ENCODE assay signal across 8 cellular contexts in the genomic region with DNA sequence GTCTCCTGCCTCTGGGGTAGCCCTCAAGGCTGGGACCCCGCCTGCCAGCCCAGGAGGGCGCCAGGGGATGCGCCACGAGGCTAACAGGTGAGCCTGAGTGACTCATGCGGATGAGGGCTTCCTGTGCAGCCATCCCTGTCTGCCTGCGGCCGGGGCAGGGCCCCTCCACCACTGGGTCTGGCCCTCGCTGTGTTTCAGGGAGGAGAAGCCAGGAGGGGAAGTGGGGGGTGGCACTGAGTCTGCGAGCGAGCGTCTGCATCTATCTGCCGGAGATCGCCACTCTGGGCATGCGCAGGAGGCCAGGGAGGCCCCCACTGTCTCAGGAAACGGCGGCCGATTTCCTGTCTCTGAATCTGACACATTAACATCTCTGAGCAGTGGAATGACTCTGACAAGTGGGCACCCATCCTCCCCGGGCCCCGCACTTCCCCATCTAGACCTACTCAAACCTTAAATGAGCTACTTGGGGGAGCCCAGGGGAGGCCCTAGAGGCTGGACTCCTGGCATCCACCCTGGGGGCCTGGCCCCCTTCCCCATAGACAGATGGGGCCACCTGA. TPM values are rescaled to one million over a fixed set of nuclear protein-coding genes. Genes with fewer than 3 reads are reported as not detected.
A peak's percentile ranks its signal among the peaks of the same experiment; 100 is the strongest.
DNase-seq lines count a peak whose midpoint lies in the region; ATAC-seq and TF ChIP-seq lines count a peak whose summit lies in the region.

No MANE protein-coding gene starts in this region.

- 58 to 74% (median 62%) methylated on average over 19 of the region's 19 CpGs for WGBS in ovary, 3 donors

- H3K27me3 ChIP-seq in ovary (no peaks in the 10 kb centered on the region), tibial artery (no peaks in the 10 kb centered on the region)

- DNase-seq in C1 segment of cervical spinal cord (lab: John Stamatoyannopoulos, UW) (peak in 12 of 14 donors; percentile 5 to 81 (median 68)), RPMI8226 (peak; percentile 91), glomerular endothelial cell (ENCODE audit: extremely low read depth, low read depth, low spot score) (peak; percentile 42), ovary (peak in 4 of 5 donors; percentile 34 to 64 (median 53)), tibial artery (peak; percentile 89 to 90)
- DNase-seq in activated T-helper 9 cell treated with anti-CD3 and anti-CD28 coated beads, Interleukin-2, amount 50 U/mL, for 16 hours (ENCODE audit: low read depth), result peak; percentile 96

- H3K4me3 ChIP-seq in ovary (no peak overlapping the region), tibial artery (no peak overlapping the region)

- H3K27ac ChIP-seq in ovary (no peak overlapping the region), tibial artery (peak overlapping the region; percentile 23 to 59)

- intact Hi-C loops in ovary (cut with DNase I), result no loop called here
- intact Hi-C loops in tibial artery (cut with DNase I; ENCODE audit: low total_unique reads), result no loop called here

- no peaks in the 10 kb centered on the region for H3K9me3 ChIP-seq in ovary
- H3K9me3 ChIP-seq in tibial artery, result no peaks in the 10 kb centered on the region

- ATAC-seq in GM19372 (IDR thresholded peaks at IDR 0.05; ENCODE audit: low read depth, unreplicated experiment), result peak; percentile 76
- peak; percentile 48 for ATAC-seq in HG03469 (IDR thresholded peaks at IDR 0.05; ENCODE audit: unreplicated experiment)

- H3K36me3 ChIP-seq in ovary (no peaks in the 10 kb centered on the region), tibial artery (peaks cover 0 to 39% (median 5%) of the 10 kb centered on the region in 3 donors)

- no peak for TF ChIP-seq POLR2A in ovary (IDR thresholded peaks at IDR 0.05)

- H3K4me1 ChIP-seq in ovary (ENCODE audit: insufficient read depth) (no peaks in the 10 kb centered on the region), tibial artery (peaks cover 0 to 19% (median 15%) of the 10 kb centered on the region in 4 donors)

- TF ChIP-seq EP300 in ovary (IDR thresholded peaks at IDR 0.05), result no peak

- TF ChIP-seq CTCF in ovary (IDR thresholded peaks at IDR 0.05) (no peak), tibial artery (IDR thresholded peaks at IDR 0.05) (no peak)

RNA-seq across cellular contexts. Expression of a gene that starts 19.7 kb away (rescaled TPM):
- total RNA-seq in glomerular endothelial cell, result 6.7 and 8.2 TPM in 2 replicates
- 10 to 100 TPM in 5 of 7 donors, 1 to 10 TPM in 2; 2.4 to 16.1 (median 14.7) TPM for total RNA-seq in ovary
- polyA plus RNA-seq in ovary, result 1 to 10 TPM; 1.2 to 7.6 TPM

RNA-seq across cellular contexts. Expression of a gene that starts 34.1 kb away (rescaled TPM):
- total RNA-seq in glomerular endothelial cell (22.7 and 30.0 TPM in 2 replicates), ovary (10 to 100 TPM; 11.1 to 28.0 (median 23.4) TPM)
- polyA plus RNA-seq in ovary, result 10 to 100 TPM in 1 of 2 donors, 1 to 10 TPM in 1; 5.0 to 29.1 TPM

RNA-seq across cellular contexts. Expression of a gene that starts 41.5 kb away (rescaled TPM):
- total RNA-seq in glomerular endothelial cell (not detected in 2 replicates), ovary (not detected)
- polyA plus RNA-seq in ovary, result not detected

RNA-seq across cellular contexts. Expression of a gene that starts 45.1 kb away (rescaled TPM):
- total RNA-seq in glomerular endothelial cell (8.4 and 13.5 TPM in 2 replicates), ovary (1 to 10 TPM in 5 of 7 donors, under 1 TPM in 2; 0.48 to 4.3 (median 1.8) TPM)
- polyA plus RNA-seq in ovary, result 1 to 10 TPM; 2.1 to 2.4 TPM

RNA-seq across cellular contexts. Expression of a gene that starts 48.2 kb away (rescaled TPM):
- total RNA-seq in glomerular endothelial cell (0.18 and 1.3 TPM in 2 replicates), ovary (1 to 10 TPM in 5 of 7 donors, under 1 TPM in 2; 0.48 to 3.8 (median 1.4) TPM)
- polyA plus RNA-seq in ovary, result 1 to 10 TPM in 1 of 2 donors, under 1 TPM in 1; 0.63 to 3.7 TPM

Comparison
In these comparisons a context has a peak if more than half of its experiments do, and no peak if none do; other contexts are left out.
1. DNase-seq: peak in every context shown above with its lines; median percentile 96 in activated T-helper 9 cell treated with anti-CD3 and anti-CD28 coated beads, Interleukin-2, amount 50 U/mL, for 16 hours; 91 in RPMI8226; 90 in tibial artery; 68 in C1 segment of cervical spinal cord; 53 in ovary; 42 in glomerular endothelial cell.
2. H3K27ac ChIP-seq: peak in tibial artery (2 of 2); none in ovary (0 of 2).